Comparison of ENCODE assay signal across 1 cellular context in genomic region chrX:22118161-22118830, GRCh38.
TF ChIP-seq lines count a peak whose summit lies in the region.

No MANE protein-coding gene starts in this region.

TF ChIP-seq in GM12878, 131 proteins besides CTCF, POLR2A, EP300 and RAD21 (continued from another document):
- TF ChIP-seq BCLAF1 (IDR thresholded peaks at IDR 0.05) (no peak), SPI1 (IDR thresholded peaks at IDR 0.05; ENCODE audit: borderline replicate concordance, insufficient read depth, low read depth, low read length) (no peak), TCF7 (IDR thresholded peaks at IDR 0.05; ENCODE audit: borderline replicate concordance) (no peak), TCF12 (IDR thresholded peaks at IDR 0.05; ENCODE audit: low read depth, low read length) (no peak), JUND (IDR thresholded peaks at IDR 0.05; ENCODE audit: low read depth, low read length) (no peak), MYB (IDR thresholded peaks at IDR 0.05; ENCODE audit: borderline replicate concordance, low read depth, low read length) (no peak), SMAD1 (IDR thresholded peaks at IDR 0.05; ENCODE audit: low read depth, partially characterized antibody) (no peak), MLLT1 (IDR thresholded peaks at IDR 0.05) (0 out of 2 replicates have a peak, but pooled peaks have one; percentile 36), CHD1 (IDR thresholded peaks at IDR 0.05; ENCODE audit: low read depth, low read length) (no peak), RAD51 (IDR thresholded peaks at IDR 0.05) (no peak), E2F8 (IDR thresholded peaks at IDR 0.05; ENCODE audit: low read depth, partially characterized antibody) (no peak), ZNF24 (IDR thresholded peaks at IDR 0.05) (no peak), ZNF384 (IDR thresholded peaks at IDR 0.05; ENCODE audit: borderline replicate concordance, low read depth, low read length) (peak; percentile 15; the same call in 1 of the 2 replicates), SRF (IDR thresholded peaks at IDR 0.05; ENCODE audit: low read depth in 2 of 2, low read length in 2 of 2) (no peak), HDGF (IDR thresholded peaks at IDR 0.05) (no peak), ZNF217 (IDR thresholded peaks at IDR 0.05) (no peak), TBL1XR1 (IDR thresholded peaks at IDR 0.05; ENCODE audit: low read depth, low read length) (no peak), YBX1 (IDR thresholded peaks at IDR 0.05) (no peak)
